Comparison of ENCODE assay signal across 13 cellular contexts in genomic region chr5:112594060-112594850, GRCh38.
DNase-seq lines count a peak whose midpoint lies in the region; ATAC-seq and TF ChIP-seq lines count a peak whose summit lies in the region.
"Had no signal": no experiment of that assay in that cellular context is flagged by ENCODE, and none has a peak within 500 bp of the region (broad histone marks: within the 10 kb centered on the region; RNA-seq: fewer than 3 reads in every experiment).

No MANE protein-coding gene starts in this region.

- TF ChIP-seq CTCF in SK-N-SH (IDR thresholded peaks at IDR 0.05) (no peak), hepatocyte (IDR thresholded peaks at IDR 0.05; ENCODE audit: poor library complexity) (no peak), natural killer cell (IDR thresholded peaks at IDR 0.05) (no peak)

- H3K9me3 ChIP-seq in SK-N-SH = no peaks in the 10 kb centered on the region
- H3K9me3 ChIP-seq in hepatocyte (ENCODE audit: low read depth) = no peaks in the 10 kb centered on the region
- H3K9me3 ChIP-seq: A549 had no signal

- peaks cover 13 to 14% of the 10 kb centered on the region in 2 donors for H3K27me3 Mint-ChIP-seq in natural killer cell (ENCODE audit: low read depth in 2 of 2)
- H3K27me3 Mint-ChIP-seq in activated naive CD4-positive, alpha-beta T cell treated with anti-CD3 and anti-CD28 coated beads for 36 hours (ENCODE audit: low read depth) = no peaks in the 10 kb centered on the region

- H4K20me1 ChIP-seq in SK-N-SH (ENCODE audit: insufficient read depth) (no peaks in the 10 kb centered on the region), hepatocyte (ENCODE audit: insufficient read depth, poor library complexity, severe bottlenecking) (no peaks in the 10 kb centered on the region)

- H3K9me3 Mint-ChIP-seq in natural killer cell = no peaks in the 10 kb centered on the region
- H3K9me3 Mint-ChIP-seq in activated naive CD4-positive, alpha-beta T cell treated with anti-CD3 and anti-CD28 coated beads for 36 hours = no peaks in the 10 kb centered on the region

- peak overlapping the region in 1 of 2 experiments; percentile 77; a peak in 2 of 4 replicates for H3K27ac ChIP-seq in SK-N-SH (ENCODE audit: low read depth in 2 of 2, low read length in 1 of 2)
- peak overlapping the region; percentile 57 for H3K27ac ChIP-seq in hepatocyte
- H3K27ac ChIP-seq: A549 had no signal

- whole genome bisulfite sequencing in SK-N-SH (ENCODE audit: low lambda C conversion rate) = 21% methylated on average over 6 of the region's 6 CpGs
- 54% methylated on average over 6 of the region's 6 CpGs for WGBS in hepatocyte (ENCODE audit: low lambda C conversion rate, missing lambda C conversion rate)

- H3K27ac Mint-ChIP-seq in natural killer cell = peak overlapping the region in 1 of 2 donors; percentile 43
- H3K27ac Mint-ChIP-seq in activated naive CD4-positive, alpha-beta T cell treated with anti-CD3 and anti-CD28 coated beads for 36 hours = no peak overlapping the region

- no peak overlapping the region for H3K9ac ChIP-seq in SK-N-SH

- H3K4me2 ChIP-seq in SK-N-SH (no peak overlapping the region), hepatocyte (peak overlapping the region; percentile 32)
- H3K4me2 ChIP-seq: A549 had no signal

- H3K4me3 Mint-ChIP-seq in natural killer cell = no peak overlapping the region
- no peak overlapping the region for H3K4me3 Mint-ChIP-seq in activated naive CD4-positive, alpha-beta T cell treated with anti-CD3 and anti-CD28 coated beads for 36 hours

- no peak; a peak in 1 of 4 replicates for TF ChIP-seq EP300 in SK-N-SH (IDR thresholded peaks at IDR 0.05; ENCODE audit: borderline replicate concordance in 1 of 2, low read depth in 1 of 2, low read length in 1 of 2)

- no peaks in the 10 kb centered on the region for H3K36me3 Mint-ChIP-seq in natural killer cell
- no peaks in the 10 kb centered on the region for H3K36me3 Mint-ChIP-seq in activated naive CD4-positive, alpha-beta T cell treated with anti-CD3 and anti-CD28 coated beads for 36 hours (ENCODE audit: low read depth)

- ATAC-seq in SK-N-SH treated with all-trans-retinoic acid at 6 μM for 48 hours = no peak; the same call in 2 of the 3 replicates
- no peak for ATAC-seq in natural killer cell
- ATAC-seq: A549, Panc1 had no signal

- no peaks in the 10 kb centered on the region for H3F3A ChIP-seq in SK-N-SH (replicated peaks; ENCODE audit: insufficient read depth)

- H3K36me3 ChIP-seq in SK-N-SH (replicated peaks in 1 of 2; ENCODE audit: control insufficient read depth in 1 of 2, insufficient read depth in 2 of 2, low read length in 1 of 2) (no peaks in the 10 kb centered on the region), hepatocyte (replicated peaks; ENCODE audit: insufficient read depth, low read depth) (no peaks in the 10 kb centered on the region)

- POLR2A ChIA-PET in SK-N-SH (lab: Yijun Ruan, JAX) = no interaction called here

- H3K79me2 ChIP-seq in SK-N-SH (ENCODE audit: insufficient read depth) (no peaks in the 10 kb centered on the region), hepatocyte (no peaks in the 10 kb centered on the region)

- intact Hi-C loops in natural killer cell (cut with micrococcal nuclease) = no loop called here
- intact Hi-C loops in activated naive CD4-positive, alpha-beta T cell treated with anti-CD3 and anti-CD28 coated beads for 36 hours (cut with micrococcal nuclease) = no loop called here

- no peak for TF ChIP-seq RAD21 in SK-N-SH (IDR thresholded peaks at IDR 0.05; ENCODE audit: low read length)

- H3K9me2 ChIP-seq in SK-N-SH = no peaks in the 10 kb centered on the region
- no peaks in the 10 kb centered on the region for H3K9me2 ChIP-seq in hepatocyte (replicated peaks; ENCODE audit: insufficient read depth)

- H3K4me1 ChIP-seq in SK-N-SH (ENCODE audit: control insufficient read depth in 1 of 2, insufficient read depth in 2 of 2, low read depth in 1 of 2, low read length in 1 of 2) (peaks cover 0 to 20% of the 10 kb centered on the region in 2 experiments; a peak in 2 of 4 replicates), hepatocyte (ENCODE audit: insufficient read depth) (no peaks in the 10 kb centered on the region)
- H3K4me1 ChIP-seq: A549 had no signal

- H2AFZ ChIP-seq in SK-N-SH (ENCODE audit: low read depth) (no peak overlapping the region), hepatocyte (no peak overlapping the region)

- H3K4me3 ChIP-seq in SK-N-SH (ENCODE audit: low read depth in 2 of 2, low read length in 1 of 2) (no peak overlapping the region), hepatocyte (no peak overlapping the region)
- H3K4me3 ChIP-seq: A549 had no signal

- H3K27me3 ChIP-seq in SK-N-SH (ENCODE audit: insufficient read depth) (no peaks in the 10 kb centered on the region), hepatocyte (no peaks in the 10 kb centered on the region)

- H3K4me1 Mint-ChIP-seq in natural killer cell = peaks cover 0 to 43% of the 10 kb centered on the region in 2 donors
- no peaks in the 10 kb centered on the region for H3K4me1 Mint-ChIP-seq in activated naive CD4-positive, alpha-beta T cell treated with anti-CD3 and anti-CD28 coated beads for 36 hours (ENCODE audit: low read depth)

- CTCF ChIA-PET in SK-N-SH (lab: Yijun Ruan, JAX) = interaction anchor here (1.0 to 1.3 kb wide), 2 partner anchors 17 to 254 kb away, joined by 4 to 5 read pairs; no protein-coding TSS in a partner anchor
- CTCF ChIA-PET in activated naive CD4-positive, alpha-beta T cell treated with anti-CD3 and anti-CD28 coated beads for 36 hours (lab: Charles Lee) = no interaction called here

- DNase-seq in SK-N-SH (peak; percentile 20), RPMI7951 (ENCODE audit: low read depth) (peak; percentile 46), hepatocyte (ENCODE audit: low spot score) (peak; percentile 30), superior temporal gyrus (ENCODE audit: extremely low spot score) (peak; percentile 74), EL (no peak), natural killer cell (no peak)
- DNase-seq in activated naive CD4-positive, alpha-beta T cell treated with anti-CD3 and anti-CD28 coated beads for 36 hours = no peak
- DNase-seq: activated CD8-positive, alpha-beta memory T cell treated with anti-CD3 and anti-CD28 coated beads, Interleukin-2, amount 50 U/mL, for 4 hours; NCI-H146; stimulated activated naive CD4-positive, alpha-beta T cell had no signal

TF ChIP-seq in SK-N-SH, 30 proteins besides CTCF, POLR2A, EP300 and RAD21:
- peak; percentile 12; the same call in 1 of the 2 replicates for TF ChIP-seq RCOR1 (IDR thresholded peaks at IDR 0.05; ENCODE audit: low read length)
- TF ChIP-seq POLR2AphosphoS5 (IDR thresholded peaks at IDR 0.05; ENCODE audit: low read depth, low read length) = no peak

TF ChIP-seq in SK-N-SH treated with all-trans-retinoic acid at 6 μM for 48 hours, 23 proteins besides CTCF, POLR2A, EP300 and RAD21 (continues in another document):
- TF ChIP-seq ESRRG (CRISPR knock-in tag; IDR thresholded peaks at IDR 0.05) = no peak
- TF ChIP-seq ZFP30 (CRISPR knock-in tag; IDR thresholded peaks at IDR 0.05) = no peak
- TF ChIP-seq TSHZ2 (CRISPR knock-in tag; IDR thresholded peaks at IDR 0.05) = no peak
- no peak for TF ChIP-seq PATZ1 (CRISPR knock-in tag; IDR thresholded peaks at IDR 0.05; ENCODE audit: borderline replicate concordance)
- TF ChIP-seq ZNF70 (CRISPR knock-in tag; IDR thresholded peaks at IDR 0.05) = no peak
- TF ChIP-seq CREB5 (CRISPR knock-in tag; IDR thresholded peaks at IDR 0.05; ENCODE audit: low read depth) = no peak
- TF ChIP-seq CSDC2 (CRISPR knock-in tag; IDR thresholded peaks at IDR 0.05) = no peak

Comparison
In these comparisons a context has a peak if more than half of its experiments do, and no peak if none do; other contexts are left out.
1. DNase-seq: peak in SK-N-SH (single experiment), RPMI7951 (single experiment), hepatocyte (single experiment) and superior temporal gyrus (single experiment); none in EL (single experiment), natural killer cell (single experiment) and activated naive CD4-positive, alpha-beta T cell treated with anti-CD3 and anti-CD28 coated beads for 36 hours (single experiment).